ENCODE assay signal across 8 cellular contexts in the genomic region with DNA sequence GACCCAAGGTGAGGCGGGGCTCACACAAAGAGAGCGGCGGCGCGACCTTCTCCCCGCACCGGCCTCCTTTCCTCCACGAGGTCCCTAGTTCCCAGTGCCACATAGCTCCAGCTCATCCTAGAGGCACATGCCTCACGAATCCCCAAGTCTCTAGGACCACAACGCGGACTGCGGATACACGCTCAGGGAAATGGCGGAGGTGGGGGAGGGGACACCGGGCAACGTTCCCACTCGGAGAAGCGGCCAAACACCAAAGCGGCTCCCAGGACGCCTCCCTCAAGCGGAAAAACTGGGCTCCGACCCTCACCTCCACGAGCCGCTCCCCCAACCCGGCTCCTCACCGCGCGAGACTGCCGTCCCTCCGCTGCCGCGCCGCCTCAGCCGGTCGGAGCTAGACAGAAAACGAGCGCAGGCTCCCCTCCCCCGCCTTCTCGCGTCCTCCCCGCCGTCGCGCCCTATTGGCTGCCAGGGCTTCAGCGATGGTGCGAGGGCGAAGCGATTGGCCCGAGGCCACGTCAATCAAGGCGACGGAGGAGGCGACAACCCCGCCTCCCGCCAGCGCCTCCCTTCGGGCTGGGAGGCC. TPM values are rescaled to one million over a fixed set of nuclear protein-coding genes. Genes with fewer than 3 reads are reported as not detected.
DNase-seq lines count a peak whose midpoint lies in the region; ATAC-seq and TF ChIP-seq lines count a peak whose summit lies in the region.

A gene (minus strand): TSS at position 404 of the 583 bp plus-strand sequence. CDS start 1,963 bp downstream, outside the sequence.

- ATAC-seq in gastroesophageal sphincter = peak; percentile 97

- no peaks in the 10 kb centered on the region for H3K27me3 ChIP-seq in gastroesophageal sphincter
- no peaks in the 10 kb centered on the region for H3K27me3 ChIP-seq in neutrophil

- H3K4me3 ChIP-seq in SK-N-MC = peak within 1 kb of the TSS; percentile 97
- H3K4me3 ChIP-seq in gastroesophageal sphincter = peak within 1 kb of the TSS; percentile 72 to 95
- H3K4me3 ChIP-seq in neutrophil (ENCODE audit: low read depth in 1 of 2, low read length in 1 of 2) = peak within 1 kb of the TSS; percentile 98 to 99

- CTCF ChIA-PET in activated naive CD4-positive, alpha-beta T cell treated with anti-CD3 and anti-CD28 coated beads, Interleukin-2, amount 10 ng/mL, durations not matched to agents 7 days and 5 days (lab: Charles Lee) = interaction anchor here (1.0 to 1.8 kb wide), 2 partner anchors 281 to 314 kb away, joined by 3 to 5 read pairs; no protein-coding TSS in a partner anchor

- no peak for TF ChIP-seq EP300 in gastroesophageal sphincter (IDR thresholded peaks at IDR 0.05)

- H3K36me3 Mint-ChIP-seq in HFFc6 (ENCODE audit: low read depth) = peaks cover 49% of the 10 kb centered on the region
- peaks cover 53% of the 10 kb centered on the region for H3K36me3 Mint-ChIP-seq in activated naive CD4-positive, alpha-beta T cell treated with anti-CD3 and anti-CD28 coated beads, Interleukin-2, amount 10 ng/mL, durations not matched to agents 7 days and 5 days

- H3K27ac ChIP-seq in SK-N-MC (peak within 1 kb of the TSS; percentile 98), gastroesophageal sphincter (peak within 1 kb of the TSS; percentile 97 to 99 (median 98)), neutrophil (peak within 1 kb of the TSS; percentile 98)

- H3K9me3 ChIP-seq in SK-N-MC (ENCODE audit: low read depth, low read length) (no peaks in the 10 kb centered on the region), gastroesophageal sphincter (no peaks in the 10 kb centered on the region), neutrophil (no peaks in the 10 kb centered on the region)

- DNase-seq in GM04504 (ENCODE audit: low read depth) (peak; percentile 98), HFFc6 (peak; percentile 99), NAMALWA (ENCODE audit: low spot score) (peak; percentile 97), SK-N-MC (ENCODE audit: low read depth, low spot score) (peak; percentile 72)
- DNase-seq in activated naive CD4-positive, alpha-beta T cell treated with anti-CD3 and anti-CD28 coated beads, Interleukin-2, amount 10 ng/mL, durations not matched to agents 7 days and 5 days = peak; percentile 99

- H3K27me3 Mint-ChIP-seq in HFFc6 (ENCODE audit: insufficient read depth) = peaks cover 18% of the 10 kb centered on the region
- H3K27me3 Mint-ChIP-seq in activated naive CD4-positive, alpha-beta T cell treated with anti-CD3 and anti-CD28 coated beads, Interleukin-2, amount 10 ng/mL, durations not matched to agents 7 days and 5 days = peaks cover 4% of the 10 kb centered on the region

- 0% methylated on average over 4 of the region's 57 CpGs; no CpG with 5 or more reads in 1 of the 2 donors for WGBS in gastroesophageal sphincter (ENCODE audit: low coverage in 1 of 2), 2 donors

- H3K4me1 Mint-ChIP-seq in HFFc6 (ENCODE audit: low read depth) = peaks cover 51% of the 10 kb centered on the region
- peaks cover 49% of the 10 kb centered on the region for H3K4me1 Mint-ChIP-seq in activated naive CD4-positive, alpha-beta T cell treated with anti-CD3 and anti-CD28 coated beads, Interleukin-2, amount 10 ng/mL, durations not matched to agents 7 days and 5 days

- TF ChIP-seq CTCF in HFFc6 (IDR thresholded peaks at IDR 0.05) = no peak
- no peak for TF ChIP-seq CTCF in gastroesophageal sphincter (IDR thresholded peaks at IDR 0.05)
- TF ChIP-seq CTCF in neutrophil (IDR thresholded peaks at IDR 0.05) = no peak
- no peak for TF ChIP-seq CTCF in subcutaneous adipose tissue (IDR thresholded peaks at IDR 0.05; ENCODE audit: low read depth)

- peak within 1 kb of the TSS; percentile 99 for H3K27ac Mint-ChIP-seq in HFFc6
- H3K27ac Mint-ChIP-seq in activated naive CD4-positive, alpha-beta T cell treated with anti-CD3 and anti-CD28 coated beads, Interleukin-2, amount 10 ng/mL, durations not matched to agents 7 days and 5 days = peak within 1 kb of the TSS; percentile 99

- H3K9ac ChIP-seq in SK-N-MC (ENCODE audit: insufficient read length) = peak within 1 kb of the TSS; percentile 99

- H3K9me3 Mint-ChIP-seq in HFFc6 = no peaks in the 10 kb centered on the region
- H3K9me3 Mint-ChIP-seq in activated naive CD4-positive, alpha-beta T cell treated with anti-CD3 and anti-CD28 coated beads, Interleukin-2, amount 10 ng/mL, durations not matched to agents 7 days and 5 days = no peaks in the 10 kb centered on the region

- peak within 1 kb of the TSS; percentile 98 for H3K4me3 Mint-ChIP-seq in HFFc6
- peak within 1 kb of the TSS; percentile 98 for H3K4me3 Mint-ChIP-seq in activated naive CD4-positive, alpha-beta T cell treated with anti-CD3 and anti-CD28 coated beads, Interleukin-2, amount 10 ng/mL, durations not matched to agents 7 days and 5 days

- no peak for TF ChIP-seq POLR2A in gastroesophageal sphincter (IDR thresholded peaks at IDR 0.05)

- H3K36me3 ChIP-seq in SK-N-MC (ENCODE audit: insufficient read depth, low read length) (peaks cover 45% of the 10 kb centered on the region), gastroesophageal sphincter (peaks cover 6 to 27% of the 10 kb centered on the region in 2 donors), neutrophil (peaks cover 31% of the 10 kb centered on the region)

- peaks cover 0 to 66% (median 17%) of the 10 kb centered on the region in 3 donors for H3K4me1 ChIP-seq in gastroesophageal sphincter
- H3K4me1 ChIP-seq in neutrophil (ENCODE audit: control insufficient read depth in 1 of 2, insufficient read depth in 1 of 2, low read depth in 1 of 2, low read length in 1 of 2) = peaks cover 37 to 47% of the 10 kb centered on the region in 2 experiments

RNA-seq across cellular contexts. Expression of the gene that starts here (rescaled TPM):
- 100 to 1,000 TPM; 520 to 678 (median 632) TPM for total RNA-seq in HFFc6 (2021; fragmentation: NEBNext Ultra II Directional; extraction: Animal tissue kit (Norgen Biotek cat#: 25700))
- total RNA-seq in gastroesophageal sphincter (100 to 1,000 TPM; 493 to 609 (median 561) TPM), subcutaneous adipose tissue (100 to 1,000 TPM; 315 to 498 (median 411) TPM)

Comparison
In these comparisons a context has a peak if more than half of its experiments do, and no peak if none do; other contexts are left out.
1. Peak in every context shown above with its lines: DNase-seq, ATAC-seq, H3K4me3 ChIP-seq and H3K27ac ChIP-seq.